ENCODE assay signal across 19 cellular contexts in the genomic region with DNA sequence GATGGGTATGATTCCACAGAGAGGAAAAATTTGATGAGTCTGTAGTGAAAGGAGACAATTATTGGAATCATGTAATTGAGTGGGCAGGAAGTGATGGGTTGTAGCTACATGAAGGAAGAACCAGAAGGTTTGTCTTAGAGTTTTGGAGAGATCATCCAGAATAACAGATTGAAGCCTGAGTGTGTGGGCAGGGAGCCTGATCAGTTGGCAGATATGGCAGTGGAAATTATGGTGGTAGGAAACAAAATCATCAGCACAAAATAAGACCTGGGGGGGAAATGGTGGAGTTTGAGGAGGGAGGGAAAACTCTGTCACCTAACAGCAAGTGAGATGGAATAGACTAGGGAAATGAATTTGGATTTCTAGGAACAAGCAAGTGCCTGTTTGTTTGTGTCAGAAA.
DNase-seq lines count a peak whose midpoint lies in the region; ATAC-seq and TF ChIP-seq lines count a peak whose summit lies in the region.
"Had no signal": no experiment of that assay in that cellular context is flagged by ENCODE, and none has a peak within 500 bp of the region (broad histone marks: within the 10 kb centered on the region; RNA-seq: fewer than 3 reads in every experiment).

No MANE protein-coding gene starts in this region.

- H3K27ac ChIP-seq in endodermal cell (ENCODE audit: low read depth, low read length), result no peak overlapping the region
- H3K27ac ChIP-seq: BLaER1 treated with 17β-estradiol and CSF1 and Interleukin-3, amounts not matched to agents 10 nM and 100 nM; C4-2B had no signal

- in situ Hi-C loops in G401 (cut with HindIII; ENCODE audit: low sequenced_read_pairs), result no loop called here

- H3K27me3 ChIP-seq in endodermal cell (ENCODE audit: control insufficient read depth, insufficient read depth, low read length, poor library complexity, severe bottlenecking), result no peaks in the 10 kb centered on the region
- H3K27me3 ChIP-seq: BLaER1 treated with 17β-estradiol and CSF1 and Interleukin-3, amounts not matched to agents 10 nM and 100 nM had no signal

- H3K4me3 ChIP-seq in endodermal cell (ENCODE audit: low read length), result no peak overlapping the region
- H3K4me3 ChIP-seq: BLaER1 treated with 17β-estradiol and CSF1 and Interleukin-3, amounts not matched to agents 10 nM and 100 nM; GM12878 had no signal

- no peaks in the 10 kb centered on the region for H3K36me3 Mint-ChIP-seq in endodermal cell (ENCODE audit: low read depth)
- H3K36me3 Mint-ChIP-seq: CD8-positive, alpha-beta T cell had no signal

- TF ChIP-seq CTCF in endodermal cell (conservative IDR thresholded peaks at IDR 0.05), result no peak

- ATAC-seq in GM18868 (IDR thresholded peaks at IDR 0.05; ENCODE audit: unreplicated experiment), result no peak
- ATAC-seq: CD8-positive, alpha-beta T cell; GM12878 had no signal

- H3K4me3 Mint-ChIP-seq in endodermal cell, result no peak overlapping the region
- H3K4me3 Mint-ChIP-seq: B cell; CD4-positive, alpha-beta T cell; CD8-positive, alpha-beta T cell had no signal

- no peaks in the 10 kb centered on the region for H3K9me3 ChIP-seq in endodermal cell (ENCODE audit: control insufficient read depth, low read length)
- H3K9me3 ChIP-seq: BLaER1 treated with 17β-estradiol and CSF1 and Interleukin-3, amounts not matched to agents 10 nM and 100 nM; Caco-2 had no signal

- peaks cover 3% of the 10 kb centered on the region for H3K9me3 Mint-ChIP-seq in endodermal cell

- no peak overlapping the region for H3K9ac ChIP-seq in endodermal cell (ENCODE audit: extremely low read depth, low read length, poor library complexity, severe bottlenecking)
- H3K9ac ChIP-seq: BLaER1 treated with 17β-estradiol and CSF1 and Interleukin-3, amounts not matched to agents 10 nM and 100 nM had no signal

- no peaks in the 10 kb centered on the region for H3K4me1 ChIP-seq in endodermal cell (ENCODE audit: control insufficient read depth, insufficient read depth, low read length)
- H3K4me1 ChIP-seq: BLaER1 treated with 17β-estradiol and CSF1 and Interleukin-3, amounts not matched to agents 10 nM and 100 nM; Caco-2 had no signal

- H3K4me1 Mint-ChIP-seq in endodermal cell, result peaks cover 5% of the 10 kb centered on the region
- H3K4me1 Mint-ChIP-seq: B cell had no signal

- H3K27ac Mint-ChIP-seq in endodermal cell, result no peak overlapping the region
- H3K27ac Mint-ChIP-seq: B cell; CD4-positive, alpha-beta T cell; CD8-positive, alpha-beta T cell had no signal

- no peaks in the 10 kb centered on the region for H3K36me3 ChIP-seq in endodermal cell (ENCODE audit: control insufficient read depth, insufficient read depth, low read length)
- H3K36me3 ChIP-seq: BLaER1 treated with 17β-estradiol and CSF1 and Interleukin-3, amounts not matched to agents 10 nM and 100 nM had no signal

- H3K27me3 Mint-ChIP-seq in endodermal cell (ENCODE audit: insufficient read depth), result peaks cover 1% of the 10 kb centered on the region
- H3K27me3 Mint-ChIP-seq: B cell; CD4-positive, alpha-beta T cell had no signal

- DNase-seq in G401 (ENCODE audit: low spot score), result peak; percentile 86
- DNase-seq in NCI-H446 treated with DMSO at 0.1 percent for 48 hours (lab: John Stamatoyannopoulos, UW), result peak; percentile 36
- DNase-seq in cerebellar cortex (ENCODE audit: low spot score), result peak; percentile 82
- no peak for DNase-seq in endodermal cell
- DNase-seq in OCI-M1 (lab: John Stamatoyannopoulos, UW), result no peak
- no peak for DNase-seq in NCI-H524 (lab: John Stamatoyannopoulos, UW)
- DNase-seq: 8988T; ACHN; Caco-2; Calu3; CD4-positive, alpha-beta T cell; CD8-positive, alpha-beta T cell; DMS79 treated with DMSO at 0.1 percent for 48 hours; GDM1 had no signal

Comparison
In these comparisons a context has a peak if more than half of its experiments do, and no peak if none do; other contexts are left out.
1. DNase-seq: peak in G401 (single experiment), NCI-H446 treated with DMSO at 0.1 percent for 48 hours (single experiment) and cerebellar cortex (single experiment); none in endodermal cell (single experiment), OCI-M1 (single experiment) and NCI-H524 (0 of 2).